In the genomic region with DNA sequence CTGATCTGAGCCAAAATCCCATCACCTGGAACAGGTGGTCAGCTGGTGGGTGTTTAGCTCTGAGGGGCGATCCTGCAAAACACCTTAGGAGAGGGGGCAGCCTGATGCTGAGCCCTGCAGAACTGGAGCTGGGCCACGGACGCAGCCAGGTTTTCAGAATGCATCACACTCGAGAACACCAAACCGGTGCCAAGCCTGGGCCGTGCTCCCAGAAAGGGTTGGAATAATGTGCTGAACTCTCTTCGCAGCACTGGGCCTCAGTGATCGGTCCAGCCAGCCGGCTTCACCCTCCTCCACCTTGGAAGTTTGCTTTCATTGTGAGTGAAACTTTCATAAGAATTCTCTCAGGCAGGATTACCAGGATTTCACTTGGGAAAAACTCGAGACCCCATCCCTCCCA, we compare ENCODE assay signal across 1 cellular context.
TF ChIP-seq lines count a peak whose summit lies in the region.

No MANE protein-coding gene starts in this region.

TF ChIP-seq in WTC11, 78 proteins besides CTCF, POLR2A, EP300 and RAD21 (continued from another document):
- TF ChIP-seq, protein P1, sequence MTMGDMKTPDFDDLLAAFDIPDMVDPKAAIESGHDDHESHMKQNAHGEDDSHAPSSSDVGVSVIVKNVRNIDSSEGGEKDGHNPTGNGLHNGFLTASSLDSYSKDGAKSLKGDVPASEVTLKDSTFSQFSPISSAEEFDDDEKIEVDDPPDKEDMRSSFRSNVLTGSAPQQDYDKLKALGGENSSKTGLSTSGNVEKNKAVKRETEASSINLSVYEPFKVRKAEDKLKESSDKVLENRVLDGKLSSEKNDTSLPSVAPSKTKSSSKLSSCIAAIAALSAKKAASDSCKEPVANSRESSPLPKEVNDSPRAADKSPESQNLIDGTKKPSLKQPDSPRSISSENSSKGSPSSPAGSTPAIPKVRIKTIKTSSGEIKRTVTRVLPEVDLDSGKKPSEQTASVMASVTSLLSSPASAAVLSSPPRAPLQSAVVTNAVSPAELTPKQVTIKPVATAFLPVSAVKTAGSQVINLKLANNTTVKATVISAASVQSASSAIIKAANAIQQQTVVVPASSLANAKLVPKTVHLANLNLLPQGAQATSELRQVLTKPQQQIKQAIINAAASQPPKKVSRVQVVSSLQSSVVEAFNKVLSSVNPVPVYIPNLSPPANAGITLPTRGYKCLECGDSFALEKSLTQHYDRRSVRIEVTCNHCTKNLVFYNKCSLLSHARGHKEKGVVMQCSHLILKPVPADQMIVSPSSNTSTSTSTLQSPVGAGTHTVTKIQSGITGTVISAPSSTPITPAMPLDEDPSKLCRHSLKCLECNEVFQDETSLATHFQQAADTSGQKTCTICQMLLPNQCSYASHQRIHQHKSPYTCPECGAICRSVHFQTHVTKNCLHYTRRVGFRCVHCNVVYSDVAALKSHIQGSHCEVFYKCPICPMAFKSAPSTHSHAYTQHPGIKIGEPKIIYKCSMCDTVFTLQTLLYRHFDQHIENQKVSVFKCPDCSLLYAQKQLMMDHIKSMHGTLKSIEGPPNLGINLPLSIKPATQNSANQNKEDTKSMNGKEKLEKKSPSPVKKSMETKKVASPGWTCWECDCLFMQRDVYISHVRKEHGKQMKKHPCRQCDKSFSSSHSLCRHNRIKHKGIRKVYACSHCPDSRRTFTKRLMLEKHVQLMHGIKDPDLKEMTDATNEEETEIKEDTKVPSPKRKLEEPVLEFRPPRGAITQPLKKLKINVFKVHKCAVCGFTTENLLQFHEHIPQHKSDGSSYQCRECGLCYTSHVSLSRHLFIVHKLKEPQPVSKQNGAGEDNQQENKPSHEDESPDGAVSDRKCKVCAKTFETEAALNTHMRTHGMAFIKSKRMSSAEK (CRISPR knock-in tag; IDR thresholded peaks at IDR 0.05; ENCODE audit: borderline replicate concordance), result no peak
- no peak for TF ChIP-seq MYBL2 (CRISPR knock-in tag; IDR thresholded peaks at IDR 0.05)
